ENCODE assay signal across 8 cellular contexts in genomic region chr18:6729247-6730091, GRCh38. TPM values are rescaled to one million over a fixed set of nuclear protein-coding genes. Genes with fewer than 3 reads are reported as not detected.
DNase-seq lines count a peak whose midpoint lies in the region; ATAC-seq and TF ChIP-seq lines count a peak whose summit lies in the region.

TSS of gene ARHGAP28 (plus strand) at chr18:6729716. CDS start at chr18:6729822, 106 bp downstream.

- TF ChIP-seq CTCF in left lung (IDR thresholded peaks at IDR 0.05) = peak in 1 of 2 donors; percentile 23
- no peak for TF ChIP-seq CTCF in OCI-LY7 (conservative IDR thresholded peaks at IDR 0.05; ENCODE audit: low read length)

- BruUV-seq in OCI-LY7 (replicated peaks; lab: Mats Ljungman, UMichigan) = no TSS peak

- peak; percentile 84 for ATAC-seq in GM19035 (IDR thresholded peaks at IDR 0.05; ENCODE audit: unreplicated experiment)
- peak; percentile 93 for ATAC-seq in left lung
- ATAC-seq in stimulated activated naive CD8-positive, alpha-beta T cell treated with anti-CD3 and anti-CD28 coated beads, Interleukin-15, Interleukin-2, amounts not matched to agents 100 U/mL and 50 U/mL, for 24 hours = peak; percentile 36

- H3K36me3 ChIP-seq in BLaER1 = no peaks in the 10 kb centered on the region
- no peaks in the 10 kb centered on the region for H3K36me3 ChIP-seq in duodenal mucosa (ENCODE audit: control insufficient read depth in 1 of 2, insufficient read depth in 2 of 2, low read length in 2 of 2)
- no peaks in the 10 kb centered on the region for H3K36me3 ChIP-seq in left lung
- no peaks in the 10 kb centered on the region for H3K36me3 ChIP-seq in OCI-LY7 (ENCODE audit: insufficient read depth, low read length)

- H4K20me1 ChIP-seq in BLaER1 (no peaks in the 10 kb centered on the region), OCI-LY7 (ENCODE audit: insufficient read depth, low read length) (no peaks in the 10 kb centered on the region)

- H3K9me3 ChIP-seq in BLaER1 (no peaks in the 10 kb centered on the region), duodenal mucosa (ENCODE audit: control insufficient read depth in 1 of 2, low read length in 2 of 2) (no peaks in the 10 kb centered on the region), left lung (no peaks in the 10 kb centered on the region), OCI-LY7 (ENCODE audit: low read length) (no peaks in the 10 kb centered on the region)

- H3K9ac ChIP-seq in BLaER1 (peak within 1 kb of the TSS; percentile 40; the same call in 1 of the 2 replicates), duodenal mucosa (ENCODE audit: low read depth in 1 of 2, low read length in 2 of 2) (peak within 1 kb of the TSS in 1 of 2 donors; percentile 59)

- H3K4me2 ChIP-seq in BLaER1 (peak within 1 kb of the TSS; percentile 66), OCI-LY7 (ENCODE audit: low read length) (no peak within 1 kb of the TSS; the same call in 1 of the 2 replicates)

- H3K27me3 ChIP-seq in BLaER1 (no peaks in the 10 kb centered on the region), duodenal mucosa (ENCODE audit: control insufficient read depth in 1 of 2, insufficient read depth in 2 of 2, low read length in 2 of 2) (no peaks in the 10 kb centered on the region), left lung (peaks cover 0 to 10% of the 10 kb centered on the region in 2 donors)

- no peak within 1 kb of the TSS for H2AFZ ChIP-seq in OCI-LY7 (ENCODE audit: low read length)

- CTCF ChIA-PET in OCI-LY7 (lab: Charles Lee; ENCODE audit: unreplicated experiment) = no interaction called here

- intact Hi-C loops in left lung (cut with DNase I) (loop anchor here in 1 of 2 donors (10.0 kb wide), 2 partner anchors 145 to 185 kb away; no protein-coding TSS in a partner anchor), OCI-LY7 (cut with micrococcal nuclease; ENCODE audit: unreplicated experiment) (loop anchor here (10.0 kb wide), 1 partner anchor 65 kb away; no protein-coding TSS in a partner anchor)

- no peak within 1 kb of the TSS for H3K27ac ChIP-seq in BLaER1
- peak within 1 kb of the TSS; percentile 43 for H3K27ac ChIP-seq in duodenal mucosa (ENCODE audit: low read depth, low read length)
- H3K27ac ChIP-seq in left lung = peak within 1 kb of the TSS; percentile 71 to 85
- H3K27ac ChIP-seq in OCI-LY7 (ENCODE audit: low read depth, low read length, poor library complexity, severe bottlenecking) = no peak within 1 kb of the TSS

- POLR2A ChIA-PET in OCI-LY7 (lab: Charles Lee) = interaction anchor here (0.6 kb wide), 1 partner anchor 225 kb away, joined by 3 read pairs; no protein-coding TSS in a partner anchor

- no peaks in the 10 kb centered on the region for H3K9me2 ChIP-seq in OCI-LY7 (ENCODE audit: insufficient read depth, low read length)

- H3K4me3 ChIP-seq in BLaER1 = peak within 1 kb of the TSS; percentile 67
- H3K4me3 ChIP-seq in duodenal mucosa (ENCODE audit: low read depth in 1 of 2, low read length in 2 of 2) = peak within 1 kb of the TSS; percentile 63 to 88
- peak within 1 kb of the TSS; percentile 46 to 51 for H3K4me3 ChIP-seq in left lung
- H3K4me3 ChIP-seq in OCI-LY7 (ENCODE audit: low read depth, low read length, poor library complexity, severe bottlenecking) = no peak within 1 kb of the TSS

- no peaks in the 10 kb centered on the region for H3K4me1 ChIP-seq in BLaER1
- peaks cover 14 to 30% of the 10 kb centered on the region in 2 donors for H3K4me1 ChIP-seq in duodenal mucosa (ENCODE audit: control insufficient read depth in 1 of 2, insufficient read depth in 2 of 2, low read length in 2 of 2)
- no peaks in the 10 kb centered on the region for H3K4me1 ChIP-seq in left lung
- H3K4me1 ChIP-seq in OCI-LY7 (ENCODE audit: insufficient read depth, low read length, poor library complexity, severe bottlenecking) = no peaks in the 10 kb centered on the region

- no peaks in the 10 kb centered on the region for H3K79me2 ChIP-seq in OCI-LY7 (ENCODE audit: insufficient read depth, low read depth, low read length)

- in situ Hi-C loops in SK-MEL-5 (cut with HindIII; ENCODE audit: low pct_unique_long_range_greater_than_20kb, low sequenced_read_pairs) = no loop called here

- DNase-seq in HuH-7.5 (ENCODE audit: low spot score) = peak; percentile 30
- DNase-seq in SK-MEL-5 (ENCODE audit: low read depth, low spot score) = peak; percentile 71
- DNase-seq in left lung = peak; percentile 82 to 90
- DNase-seq in stimulated activated naive CD8-positive, alpha-beta T cell treated with anti-CD3 and anti-CD28 coated beads, Interleukin-15, Interleukin-2, amounts not matched to agents 100 U/mL and 50 U/mL, for 24 hours = peak; percentile 11
- no peak for DNase-seq in OCI-LY7 (ENCODE audit: low spot score)

RNA-seq across cellular contexts. Expression of gene ARHGAP28, which starts in this region (rescaled TPM):
- total RNA-seq in SK-MEL-5 (2014; rRNA removed; shearing (Covaris generic)) = 1.1 and 1.8 TPM in 2 replicates
- 0.61 and 1.7 TPM in 2 replicates for polyA plus RNA-seq in SK-MEL-5 (2015; cell fraction: cytosol; rRNA removed)
- 2.3 and 4.0 TPM in 2 replicates for polyA plus RNA-seq in SK-MEL-5 (2015; cell fraction: nucleus; rRNA removed)
- total RNA-seq in left lung (10 to 100 TPM; 16.6 to 18.9 TPM), OCI-LY7 (2022) (not detected in 2 replicates)
- total RNA-seq in OCI-LY7 (2014; rRNA removed; shearing (Covaris generic)) = not detected in 2 replicates

Comparison
In these comparisons a context has a peak if more than half of its experiments do, and no peak if none do; other contexts are left out.
1. H3K27ac ChIP-seq: peak in duodenal mucosa (single experiment) and left lung (2 of 2); none in BLaER1 (single experiment) and OCI-LY7 (single experiment).
2. ATAC-seq: peak in every context shown above with its lines; median percentile 93 in left lung; 84 in GM19035; 36 in stimulated activated naive CD8-positive, alpha-beta T cell treated with anti-CD3 and anti-CD28 coated beads, Interleukin-15, Interleukin-2, amounts not matched to agents 100 U/mL and 50 U/mL, for 24 hours.